Comparison of ENCODE assay signal across 24 cellular contexts in the genomic region with DNA sequence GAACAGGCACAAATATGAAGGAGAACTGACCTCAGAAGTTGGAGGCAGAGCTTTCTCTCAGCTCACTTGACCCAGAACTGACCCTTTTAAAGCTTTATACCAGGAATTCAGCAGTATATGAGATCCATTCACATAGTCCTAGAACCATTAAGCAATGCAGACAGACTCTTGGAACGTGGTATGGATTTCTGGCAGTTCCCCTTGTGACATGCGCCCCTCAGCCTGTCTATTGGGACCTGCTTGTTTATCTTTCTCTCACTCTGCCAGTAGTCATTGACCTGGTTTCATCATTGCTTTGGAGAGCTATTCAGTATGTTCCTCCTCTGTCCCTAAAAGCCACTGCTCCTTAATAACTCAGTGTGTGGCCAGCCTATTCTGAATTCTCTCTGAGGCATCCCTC. TPM values are rescaled to one million over a fixed set of nuclear protein-coding genes. Genes with fewer than 3 reads are reported as not detected.
DNase-seq lines count a peak whose midpoint lies in the region; ATAC-seq, FAIRE-seq and TF ChIP-seq lines count a peak whose summit lies in the region.
"Had no signal": no experiment of that assay in that cellular context is flagged by ENCODE, and none has a peak within 500 bp of the region (broad histone marks: within the 10 kb centered on the region; RNA-seq: fewer than 3 reads in every experiment).

No MANE protein-coding gene starts in this region.

- H3K9me3 ChIP-seq in right cardiac atrium (ENCODE audit: control insufficient read depth, low read length) (no peaks in the 10 kb centered on the region), sigmoid colon (peaks cover 0 to 2% (median under 1%) of the 10 kb centered on the region in 4 donors)
- H3K9me3 ChIP-seq: SJSA1 had no signal

- H3K27me3 ChIP-seq in right cardiac atrium (ENCODE audit: control insufficient read depth, insufficient read depth), result no peaks in the 10 kb centered on the region
- no peaks in the 10 kb centered on the region for H3K27me3 ChIP-seq in sigmoid colon
- H3K27me3 ChIP-seq: SJSA1 had no signal

- ATAC-seq in right cardiac atrium, result peak; percentile 87 to 90
- ATAC-seq: activated naive CD4-positive, alpha-beta T cell treated with anti-CD3 and anti-CD28 coated beads, Interleukin-2, amount 50 U/mL, for 72 hours; activated T-helper 17 cell treated with anti-CD3 and anti-CD28 coated beads, Interleukin-2, amount 50 U/mL, for 72 hours; esophagus mucosa; left colon; stimulated activated naive B cell treated with anti-CD40 and anti-IgM and Interleukin-4, amounts not matched to agents 10 μg/mL and 1 μg/mL and 100 μg/mL, for 72 hours had no signal

- H3K4me1 ChIP-seq in right cardiac atrium (ENCODE audit: control insufficient read depth, insufficient read depth, low read length) (peaks cover 3% of the 10 kb centered on the region), sigmoid colon (peaks cover 0 to 7% (median 0%) of the 10 kb centered on the region in 4 donors)
- H3K4me1 ChIP-seq: SJSA1 had no signal

- H3K4me3 ChIP-seq in fibroblast of mammary gland (ENCODE audit: control insufficient read depth, low read depth, low read length) (no peak overlapping the region), right cardiac atrium (ENCODE audit: low read length) (no peak overlapping the region), sigmoid colon (no peak overlapping the region)
- H3K4me3 ChIP-seq: SJSA1 had no signal

- TF ChIP-seq POLR2A in sigmoid colon (IDR thresholded peaks at IDR 0.05), result no peak

- no peak for TF ChIP-seq CTCF in fibroblast of mammary gland (conservative IDR thresholded peaks at IDR 0.05; ENCODE audit: control insufficient read depth, insufficient read depth, low read depth, low read length)
- TF ChIP-seq CTCF in sigmoid colon (IDR thresholded peaks at IDR 0.05), result no peak

- 63% methylated on average over 2 of the region's 2 CpGs for WGBS in right cardiac atrium
- 74 to 85% methylated on average over 2 of the region's 2 CpGs for WGBS in sigmoid colon, 2 donors

- no peaks in the 10 kb centered on the region for H3K36me3 ChIP-seq in sigmoid colon
- H3K36me3 ChIP-seq: SJSA1 had no signal

- FAIRE-seq in urothelium cell line (lab: Jason Lieb, UNC), result peak; percentile 40
- FAIRE-seq: colon, G401.6 had no signal

- intact Hi-C loops in right cardiac atrium (cut with DNase I), result loop anchor here in 1 of 4 donors (5.0 kb wide), 1 partner anchor 44 kb away; a partner anchor contains a TSS
- intact Hi-C loops in sigmoid colon (cut with DNase I), result no loop called here

- no peak for TF ChIP-seq EP300 in sigmoid colon (IDR thresholded peaks at IDR 0.05)

- DNase-seq in fibroblast of mammary gland (ENCODE audit: low read depth) (peak; percentile 25), right cardiac atrium (peak in 2 of 3 donors; percentile 58 to 76), sigmoid colon (peak; percentile 83), urothelium cell line (ENCODE audit: low spot score) (no peak), COLO829 (ENCODE audit: low spot score) (no peak), cerebellar cortex (ENCODE audit: low spot score) (no peak), anterior cingulate cortex (lab: John Stamatoyannopoulos, UW) (no peak)
- DNase-seq: CD4-positive, alpha-beta memory T cell; effector memory CD4-positive, alpha-beta T cell; H9; left colon; MM.1S; NCI-H524; NK-92 treated with Interleukin-12 subunit alpha and Interleukin-12 subunit beta, amount 100 ng/mL, for 24 hours; stimulated activated CD4-positive, alpha-beta T cell treated with anti-CD3 and anti-CD28 coated beads, Interleukin-2, amount 100 ng/mL, for 48 hours; stimulated activated naive B cell treated with anti-CD40 and anti-IgM and Interleukin-4, amounts not matched to agents 10 μg/mL and 1 μg/mL and 100 μg/mL, for 72 hours had no signal

- H3K27ac ChIP-seq in right cardiac atrium (ENCODE audit: low read length) (peak overlapping the region; percentile 79), sigmoid colon (peak overlapping the region; percentile 25 to 74 (median 29))
- H3K27ac ChIP-seq: SJSA1 had no signal

RNA-seq across cellular contexts. Expression of a gene that starts 43.1 kb away (rescaled TPM):
- total RNA-seq in right cardiac atrium, result not detected
- 0.07 TPM for polyA plus RNA-seq in right cardiac atrium
- total RNA-seq in sigmoid colon, result not detected
- not detected for polyA plus RNA-seq in sigmoid colon
- total RNA-seq: activated naive CD4-positive, alpha-beta T cell treated with anti-CD3 and anti-CD28 coated beads, Interleukin-2, amount 50 U/mL, for 72 hours; activated T-helper 17 cell treated with anti-CD3 and anti-CD28 coated beads, Interleukin-2, amount 50 U/mL, for 72 hours; CD4-positive, alpha-beta memory T cell; esophagus mucosa; left colon; neural crest cell had no signal
- polyA plus RNA-seq: urinary bladder had no signal

RNA-seq across cellular contexts. Expression of a gene that starts 50.0 kb away (rescaled TPM):
- total RNA-seq in right cardiac atrium (100 to 1,000 TPM; 134 to 401 (median 261) TPM), sigmoid colon (100 to 1,000 TPM in 2 of 4 donors, 10 to 100 TPM in 2; 72.1 to 172 (median 94.2) TPM)
- polyA plus RNA-seq in right cardiac atrium (33.8 TPM), sigmoid colon (100 to 1,000 TPM in 1 of 3 donors, 10 to 100 TPM in 2; 25.8 to 153 (median 34.7) TPM)

Comparison
In these comparisons a context has a peak if more than half of its experiments do, and no peak if none do; other contexts are left out.
1. DNase-seq: peak in fibroblast of mammary gland (single experiment), right cardiac atrium (2 of 3) and sigmoid colon (single experiment); none in urothelium cell line (single experiment), COLO829 (single experiment), cerebellar cortex (single experiment) and anterior cingulate cortex (0 of 58).